Comparison of ENCODE assay signal across 14 cellular contexts in genomic region chr13:112842343-112842856, GRCh38.
DNase-seq lines count a peak whose midpoint lies in the region; ATAC-seq lines count a peak whose summit lies in the region.
"Had no signal": no experiment of that assay in that cellular context is flagged by ENCODE, and none has a peak within 500 bp of the region (broad histone marks: within the 10 kb centered on the region; RNA-seq: fewer than 3 reads in every experiment).

No MANE protein-coding gene starts in this region.

- peaks cover 13% of the 10 kb centered on the region for H3K36me3 ChIP-seq in H7 (replicated peaks; ENCODE audit: control insufficient read depth, insufficient read depth, low read length)
- no peaks in the 10 kb centered on the region for H3K36me3 ChIP-seq in skeletal muscle satellite cell (ENCODE audit: insufficient read depth, low read length)
- H3K36me3 ChIP-seq: MG63 had no signal

- DNase-seq in H7, result peak; percentile 84
- peak; percentile 83 for DNase-seq in dermis blood vessel endothelial cell
- DNase-seq in kidney tubule cell (ENCODE audit: low spot score), result peak; percentile 19
- DNase-seq in T-helper 9 cell, result no peak
- DNase-seq: activated CD4-positive, CD25-positive, alpha-beta regulatory T cell treated with anti-CD3 and anti-CD28 coated beads, Interleukin-2, amount 50 U/mL, for 72 hours; hypothalamus; MG63; naive thymus-derived CD4-positive, alpha-beta T cell; NCI-H446 had no signal

- no peak for ATAC-seq in HG02571 (IDR thresholded peaks at IDR 0.05; ENCODE audit: unreplicated experiment)
- ATAC-seq in GM19395 (IDR thresholded peaks at IDR 0.05; ENCODE audit: unreplicated experiment), result no peak
- ATAC-seq in HG02610 (IDR thresholded peaks at IDR 0.05; ENCODE audit: unreplicated experiment), result no peak
- ATAC-seq: naive thymus-derived CD4-positive, alpha-beta T cell had no signal

- peak overlapping the region; percentile 68 for H3K4me2 ChIP-seq in skeletal muscle satellite cell (ENCODE audit: low read length)

- no peaks in the 10 kb centered on the region for H3K27me3 ChIP-seq in H7 (ENCODE audit: control insufficient read depth, insufficient read depth, low read length)
- H3K27me3 ChIP-seq in skeletal muscle satellite cell (ENCODE audit: control insufficient read depth, insufficient read depth, low read length), result no peaks in the 10 kb centered on the region
- H3K27me3 ChIP-seq: MG63, suprapubic skin had no signal

- no peak overlapping the region for H3K9ac ChIP-seq in skeletal muscle satellite cell (ENCODE audit: low read depth, low read length)

- peaks cover 8% of the 10 kb centered on the region for H3K4me1 ChIP-seq in skeletal muscle satellite cell (ENCODE audit: control insufficient read depth, insufficient read depth, low read length)
- H3K4me1 ChIP-seq: suprapubic skin had no signal

- no peaks in the 10 kb centered on the region for H3K9me3 ChIP-seq in skeletal muscle satellite cell (replicated peaks; ENCODE audit: low read length)
- H3K9me3 ChIP-seq: MG63, suprapubic skin had no signal

- H3K4me3 ChIP-seq in H7 (ENCODE audit: insufficient read depth, low read depth, low read length) (no peak overlapping the region), skeletal muscle satellite cell (ENCODE audit: low read length) (peak overlapping the region; percentile 10)
- H3K4me3 ChIP-seq: MG63, suprapubic skin had no signal
